Comparison of ENCODE assay signal across 8 cellular contexts in genomic region chr5:125199968-125200841, GRCh38.
DNase-seq lines count a peak whose midpoint lies in the region; ATAC-seq and TF ChIP-seq lines count a peak whose summit lies in the region.

No MANE protein-coding gene starts in this region.

- H3K9me3 ChIP-seq in heart right ventricle (no peaks in the 10 kb centered on the region), sigmoid colon (no peaks in the 10 kb centered on the region)

- H3K27ac ChIP-seq in heart right ventricle (peak overlapping the region in 1 of 10 donors; percentile 9), sigmoid colon (peak overlapping the region in 1 of 4 donors; percentile 20)

- ATAC-seq in GM21447 (IDR thresholded peaks at IDR 0.05; ENCODE audit: unreplicated experiment) = peak; percentile 49
- ATAC-seq in heart right ventricle = peak in 2 of 8 donors; percentile 23 to 34

- H3K27me3 ChIP-seq in heart right ventricle (no peaks in the 10 kb centered on the region), sigmoid colon (no peaks in the 10 kb centered on the region)

- TF ChIP-seq CTCF in AG04449 (IDR thresholded peaks at IDR 0.05; ENCODE audit: insufficient read depth, low read length, missing control alignments) = no peak
- TF ChIP-seq CTCF in heart right ventricle (IDR thresholded peaks at IDR 0.05) = no peak
- TF ChIP-seq CTCF in sigmoid colon (IDR thresholded peaks at IDR 0.05) = no peak

- H3K4me3 ChIP-seq in AG04449 (ENCODE audit: low read depth, low read length) (peak overlapping the region; percentile 49), heart right ventricle (peak overlapping the region in 7 of 10 donors; percentile 9 to 40 (median 36)), sigmoid colon (peak overlapping the region; percentile 9 to 31 (median 21))

- TF ChIP-seq EP300 in sigmoid colon (IDR thresholded peaks at IDR 0.05) = no peak

- intact Hi-C loops in heart right ventricle (cut with DNase I) (loop anchor here in 3 of 10 donors (5.0 to 10.0 kb wide), 3 partner anchors 293 to 453 kb away; partner anchors contain the start of gene ZNF608 (in 1 of the 3)), sigmoid colon (cut with DNase I) (no loop called here)

- no peak for DNase-seq in AG04449 (ENCODE audit: low read depth, low spot score)
- peak; percentile 0 for DNase-seq in OCI-M1 (lab: John Stamatoyannopoulos, UW)
- DNase-seq in heart right ventricle = no peak
- no peak for DNase-seq in sigmoid colon
- DNase-seq in NOMO-1 treated with dmso at 0.1 percent for 144 hours (lab: John Stamatoyannopoulos, UW; ENCODE audit: unreplicated experiment) = no peak
- no peak for DNase-seq in SKM-1 (lab: John Stamatoyannopoulos, UW; ENCODE audit: unreplicated experiment)
- no peak for DNase-seq in stimulated activated naive CD4-positive, alpha-beta T cell treated with Interleukin-2 at 50 U/mL for 16 hours (lab: John Stamatoyannopoulos, UW)

- CTCF ChIA-PET in AG04449 (lab: Yijun Ruan, JAX) = interaction anchor here (1.2 kb wide), 1 partner anchor 9 kb away, joined by 3 read pairs; no protein-coding TSS in a partner anchor

- H3K4me1 ChIP-seq in heart right ventricle = peaks cover 0 to 36% (median 17%) of the 10 kb centered on the region in 9 donors
- H3K4me1 ChIP-seq in sigmoid colon = peaks cover 0 to 40% (median 30%) of the 10 kb centered on the region in 4 donors

- 21 to 30% methylated on average over 15 of the region's 15 CpGs for WGBS in heart right ventricle, 2 donors
- 55 to 80% methylated on average over 15 of the region's 15 CpGs for WGBS in sigmoid colon, 2 donors

- H3K36me3 ChIP-seq in heart right ventricle = no peaks in the 10 kb centered on the region
- H3K36me3 ChIP-seq in sigmoid colon = no peaks in the 10 kb centered on the region

- POLR2A ChIA-PET in AG04449 (lab: Yijun Ruan, JAX) = no interaction called here

- no peak for TF ChIP-seq POLR2A in sigmoid colon (IDR thresholded peaks at IDR 0.05)
